Comparison of ENCODE assay signal across 8 cellular contexts in genomic region chr12:69879007-69879960, GRCh38. TPM values are rescaled to one million over a fixed set of nuclear protein-coding genes. Genes with fewer than 3 reads are reported as not detected.
A peak's percentile ranks its signal among the peaks of the same experiment; 100 is the strongest.
DNase-seq lines count a peak whose midpoint lies in the region; ATAC-seq and TF ChIP-seq lines count a peak whose summit lies in the region.

No MANE protein-coding gene starts in this region.

- H3K27ac ChIP-seq in SK-N-MC = no peak overlapping the region
- H3K27ac ChIP-seq in left ventricle myocardium inferior (replicated peaks) = no peak overlapping the region

- H3K4me3 ChIP-seq in GM12865 (ENCODE audit: low read depth, low read length) = no peak overlapping the region
- H3K4me3 ChIP-seq in HFF-Myc (replicated peaks; ENCODE audit: low read depth, low read length) = 0 out of 2 replicates have a peak overlapping the region, but pooled peaks have one; percentile 3
- no peak overlapping the region for H3K4me3 ChIP-seq in SK-N-MC
- peak overlapping the region; percentile 40 for H3K4me3 ChIP-seq in left ventricle myocardium inferior

- intact Hi-C loops in left ventricle myocardium inferior (cut with micrococcal nuclease) = no loop called here

- H3K27ac Mint-ChIP-seq in activated naive CD8-positive, alpha-beta T cell treated with anti-CD3 and anti-CD28 coated beads for 36 hours = no peak overlapping the region

- H3K4me1 Mint-ChIP-seq in activated naive CD8-positive, alpha-beta T cell treated with anti-CD3 and anti-CD28 coated beads for 36 hours = peaks cover 5% of the 10 kb centered on the region

- ATAC-seq in HG03457 (IDR thresholded peaks at IDR 0.05; ENCODE audit: unreplicated experiment) = no peak

- TF ChIP-seq CTCF in GM12865 (IDR thresholded peaks at IDR 0.05; ENCODE audit: insufficient read depth, low read depth, low read length, missing control alignments) (peak; percentile 87), HFF-Myc (IDR thresholded peaks at IDR 0.05; ENCODE audit: low read depth, low read length, missing control alignments) (peak; percentile 82), left ventricle myocardium inferior (IDR thresholded peaks at IDR 0.05; ENCODE audit: borderline replicate concordance) (peak; percentile 95)

- H3K4me1 ChIP-seq in left ventricle myocardium inferior = peaks cover 5% of the 10 kb centered on the region

- no peaks in the 10 kb centered on the region for H3K36me3 Mint-ChIP-seq in activated naive CD8-positive, alpha-beta T cell treated with anti-CD3 and anti-CD28 coated beads for 36 hours

- H3K9me3 ChIP-seq in SK-N-MC (ENCODE audit: low read depth, low read length) (no peaks in the 10 kb centered on the region), left ventricle myocardium inferior (replicated peaks) (no peaks in the 10 kb centered on the region)

- H3K4me3 Mint-ChIP-seq in activated naive CD8-positive, alpha-beta T cell treated with anti-CD3 and anti-CD28 coated beads for 36 hours = no peak overlapping the region

- H3K27me3 Mint-ChIP-seq in activated naive CD8-positive, alpha-beta T cell treated with anti-CD3 and anti-CD28 coated beads for 36 hours = peaks cover 23% of the 10 kb centered on the region

- DNase-seq in GM12865 (ENCODE audit: low read depth) (peak; percentile 78), HFF-Myc (ENCODE audit: extremely low read depth, low read depth) (peak; percentile 55), MV-4-11 (lab: John Stamatoyannopoulos, UW) (peak; percentile 58), SK-N-MC (ENCODE audit: low read depth, low spot score) (peak; percentile 68), left ventricle myocardium inferior (peak; percentile 53), retina (peak; percentile 79)
- peak; percentile 58 for DNase-seq in activated naive CD8-positive, alpha-beta T cell treated with anti-CD3 and anti-CD28 coated beads for 36 hours

- no peak overlapping the region for H3K9ac ChIP-seq in SK-N-MC (ENCODE audit: insufficient read length)

- H3K36me3 ChIP-seq in SK-N-MC (ENCODE audit: insufficient read depth, low read length) = no peaks in the 10 kb centered on the region
- no peaks in the 10 kb centered on the region for H3K36me3 ChIP-seq in left ventricle myocardium inferior

- H3K9me3 Mint-ChIP-seq in activated naive CD8-positive, alpha-beta T cell treated with anti-CD3 and anti-CD28 coated beads for 36 hours = no peaks in the 10 kb centered on the region

- peaks cover 4% of the 10 kb centered on the region for H3K27me3 ChIP-seq in left ventricle myocardium inferior (ENCODE audit: low read depth)

RNA-seq across cellular contexts. Expression of gene MYRFL, which starts 54.3 kb away (rescaled TPM):
- total RNA-seq in activated naive CD8-positive, alpha-beta T cell treated with anti-CD3 and anti-CD28 coated beads for 36 hours = not detected
- total RNA-seq in left ventricle myocardium inferior = 0.14 TPM

Comparison
In these comparisons a context has a peak if more than half of its experiments do, and no peak if none do; other contexts are left out.
1. H3K4me3 ChIP-seq: peak in HFF-Myc (single experiment) and left ventricle myocardium inferior (single experiment); none in GM12865 (single experiment) and SK-N-MC (single experiment).
2. Peak in every context shown above with its lines, with median percentiles within 50 percentile points of each other: DNase-seq and CTCF ChIP-seq.